12 cellular contexts compared by ENCODE assay signal in the genomic region with DNA sequence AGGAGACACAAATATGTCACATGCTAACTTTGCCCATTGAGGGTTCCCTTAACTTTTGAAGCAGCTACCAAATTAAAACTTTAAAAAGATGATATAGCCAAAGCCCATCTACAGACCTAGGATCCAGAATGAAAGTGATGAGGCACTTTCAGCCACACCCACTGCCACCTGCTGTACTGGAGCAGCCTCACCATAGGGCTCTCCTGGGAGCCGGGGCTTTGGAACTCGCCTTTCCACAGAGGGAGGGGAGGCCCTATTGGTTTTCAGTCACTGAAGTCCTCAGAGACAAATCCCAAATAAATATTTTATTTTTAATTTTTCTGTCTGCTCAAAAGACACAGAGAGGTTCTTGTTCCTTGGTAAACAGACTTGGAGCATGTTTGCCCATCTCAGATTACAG.
A peak's percentile ranks its signal among the peaks of the same experiment; 100 is the strongest.
DNase-seq lines count a peak whose midpoint lies in the region; ATAC-seq, FAIRE-seq and TF ChIP-seq lines count a peak whose summit lies in the region.
"Had no signal": no experiment of that assay in that cellular context is flagged by ENCODE, and none has a peak within 500 bp of the region (broad histone marks: within the 10 kb centered on the region; RNA-seq: fewer than 3 reads in every experiment).

No MANE protein-coding gene starts in this region.

- FAIRE-seq in keratinocyte (lab: Jason Lieb, UNC): no peak

- H3K4me1 ChIP-seq in ascending aorta: peaks cover 4 to 41% of the 10 kb centered on the region in 2 donors
- peaks cover 13% of the 10 kb centered on the region for H3K4me1 ChIP-seq in keratinocyte (ENCODE audit: control insufficient read depth, extremely low read depth, insufficient read depth, low read length)
- H3K4me1 ChIP-seq in thyroid gland: peaks cover 37 to 54% of the 10 kb centered on the region in 2 donors

- no peaks in the 10 kb centered on the region for H4K20me1 ChIP-seq in keratinocyte (ENCODE audit: control insufficient read depth, extremely low read depth, insufficient read depth, low read length)

- H3K27me3 ChIP-seq in ascending aorta (no peaks in the 10 kb centered on the region), keratinocyte (ENCODE audit: control insufficient read depth, extremely low read depth, insufficient read depth, low read length) (no peaks in the 10 kb centered on the region), thyroid gland (no peaks in the 10 kb centered on the region)

- ATAC-seq in activated naive CD4-positive, alpha-beta T cell treated with anti-CD3 and anti-CD28 coated beads, Interleukin-2, amount 50 U/mL, for 72 hours: no peak

- no peaks in the 10 kb centered on the region for H3K79me2 ChIP-seq in keratinocyte (ENCODE audit: control insufficient read depth, insufficient read depth, low read length)
- H3K79me2 ChIP-seq: parathyroid adenoma had no signal

- H2AFZ ChIP-seq in keratinocyte (ENCODE audit: control insufficient read depth, low read length): no peak overlapping the region

- peak overlapping the region; percentile 45 for H3K27ac Mint-ChIP-seq in T-helper 1 cell treated with Interleukin-12 subunit alpha and Interleukin-12 subunit beta and Interleukin-4 antibody, amounts not matched to agents 30 μg/mL and 1 μg/mL, for 36 hours
- peak overlapping the region in 1 of 2 donors; percentile 12 for H3K27ac Mint-ChIP-seq in activated naive CD4-positive, alpha-beta T cell treated with anti-CD3 and anti-CD28 coated beads, Interleukin-2, amount 50 U/mL, for 72 hours

- DNase-seq in T-helper 1 cell: no peak
- DNase-seq in ascending aorta (ENCODE audit: low spot score in 2 of 2): no peak
- no peak for DNase-seq in keratinocyte (ENCODE audit: low read depth, low spot score)
- no peak for DNase-seq in thyroid gland
- DNase-seq in activated naive CD4-positive, alpha-beta T cell treated with anti-CD3 and anti-CD28 coated beads, Interleukin-2, amount 50 U/mL, for 72 hours (ENCODE audit: low spot score in 2 of 2): no peak
- DNase-seq in T-helper 9 cell: no peak
- no peak for DNase-seq in superior temporal gyrus (ENCODE audit: extremely low spot score)
- DNase-seq: effector CD4-positive, alpha-beta T cell; NCI-H1436 treated with DMSO at 0.1 percent for 48 hours; stimulated activated CD4-positive, alpha-beta T cell treated with anti-CD3 and anti-CD28 coated beads, Interleukin-4, amount 100 ng/mL, for 4 hours had no signal

- H3K27me3 Mint-ChIP-seq in T-helper 1 cell treated with Interleukin-12 subunit alpha and Interleukin-12 subunit beta and Interleukin-4 antibody, amounts not matched to agents 30 μg/mL and 1 μg/mL, for 36 hours (ENCODE audit: low read depth): no peaks in the 10 kb centered on the region

- no peaks in the 10 kb centered on the region for H3K9me3 ChIP-seq in ascending aorta
- no peaks in the 10 kb centered on the region for H3K9me3 ChIP-seq in keratinocyte (ENCODE audit: control insufficient read depth, low read depth, low read length)
- no peaks in the 10 kb centered on the region for H3K9me3 ChIP-seq in thyroid gland

- H3K27ac ChIP-seq in ascending aorta (peak overlapping the region; percentile 57 to 77), keratinocyte (ENCODE audit: control insufficient read depth, insufficient read depth, low read length) (no peak overlapping the region), thyroid gland (peak overlapping the region; percentile 30 to 87 (median 85))
- H3K27ac ChIP-seq: parathyroid adenoma had no signal

- no peak overlapping the region for H3K4me3 Mint-ChIP-seq in T-helper 1 cell treated with Interleukin-12 subunit alpha and Interleukin-12 subunit beta and Interleukin-4 antibody, amounts not matched to agents 30 μg/mL and 1 μg/mL, for 36 hours

- TF ChIP-seq CTCF in ascending aorta (IDR thresholded peaks at IDR 0.05) (no peak), keratinocyte (optimal IDR thresholded peaks at IDR 0.05 in 1 of 3, IDR thresholded peaks at IDR 0.05 in 1 of 3, conservative IDR thresholded peaks at IDR 0.05 in 1 of 3; ENCODE audit: extremely low read depth in 1 of 3, insufficient read depth in 2 of 3, low read length in 3 of 3) (no peak), thyroid gland (IDR thresholded peaks at IDR 0.05) (no peak)

- dilution Hi-C loops in keratinocyte (cut with MboI; ENCODE audit: extremely low pct_ligation_motif_present, low sequenced_read_pairs): loop anchor here (25.0 kb wide), 1 partner anchor 333 kb away; the partner anchor contains the start of gene SUMO4

- H3K4me1 Mint-ChIP-seq in T-helper 1 cell treated with Interleukin-12 subunit alpha and Interleukin-12 subunit beta and Interleukin-4 antibody, amounts not matched to agents 30 μg/mL and 1 μg/mL, for 36 hours (ENCODE audit: low read depth): peaks cover 76% of the 10 kb centered on the region

- TF ChIP-seq POLR2A in thyroid gland (IDR thresholded peaks at IDR 0.05): no peak

- peak overlapping the region; percentile 52 for H3K4me2 ChIP-seq in keratinocyte (ENCODE audit: control insufficient read depth, extremely low read depth, insufficient read depth, low read depth, low read length)

- intact Hi-C loops in ascending aorta (cut with DNase I) (no loop called here), thyroid gland (cut with DNase I) (no loop called here)

- no peak overlapping the region for H3K9ac ChIP-seq in keratinocyte (ENCODE audit: control insufficient read depth, extremely low read depth, insufficient read depth, low read length)
- H3K9ac ChIP-seq: parathyroid adenoma had no signal

- H3K36me3 Mint-ChIP-seq in T-helper 1 cell treated with Interleukin-12 subunit alpha and Interleukin-12 subunit beta and Interleukin-4 antibody, amounts not matched to agents 30 μg/mL and 1 μg/mL, for 36 hours (ENCODE audit: low read depth): peaks cover 27% of the 10 kb centered on the region
- H3K36me3 Mint-ChIP-seq in activated naive CD4-positive, alpha-beta T cell treated with anti-CD3 and anti-CD28 coated beads, Interleukin-2, amount 50 U/mL, for 72 hours: peaks cover 0 to 18% of the 10 kb centered on the region in 2 donors

- H3K4me3 ChIP-seq in ascending aorta (no peak overlapping the region), keratinocyte (ENCODE audit: control insufficient read depth in 2 of 3, extremely low read depth in 1 of 3, insufficient read depth in 2 of 3, low read depth in 1 of 3, low read length in 3 of 3) (no peak overlapping the region), thyroid gland (replicated peaks in 1 of 3) (no peak overlapping the region)

- H3K36me3 ChIP-seq in ascending aorta (no peaks in the 10 kb centered on the region), keratinocyte (ENCODE audit: control insufficient read depth in 2 of 2, extremely low read depth in 1 of 2, insufficient read depth in 2 of 2, low read length in 2 of 2) (no peaks in the 10 kb centered on the region), thyroid gland (no peaks in the 10 kb centered on the region)

- H3K9me3 Mint-ChIP-seq in T-helper 1 cell treated with Interleukin-12 subunit alpha and Interleukin-12 subunit beta and Interleukin-4 antibody, amounts not matched to agents 30 μg/mL and 1 μg/mL, for 36 hours: peaks cover 4% of the 10 kb centered on the region
- H3K9me3 Mint-ChIP-seq in activated naive CD4-positive, alpha-beta T cell treated with anti-CD3 and anti-CD28 coated beads, Interleukin-2, amount 50 U/mL, for 72 hours: peaks cover 0 to 6% of the 10 kb centered on the region in 2 donors

- no peaks in the 10 kb centered on the region for H3K9me1 ChIP-seq in keratinocyte (ENCODE audit: control insufficient read depth, extremely low read depth, insufficient read depth, low read length)

- 81 to 92% methylated on average over 2 of the region's 2 CpGs for WGBS in thyroid gland, 2 donors
